Comparison of ENCODE assay signal across 25 cellular contexts in genomic region chr3:15656342-15656741, GRCh38.
"Had no signal": no experiment of that assay in that cellular context is flagged by ENCODE, and none has a peak within 500 bp of the region (broad histone marks: within the 10 kb centered on the region; RNA-seq: fewer than 3 reads in every experiment).

No MANE protein-coding gene starts in this region.

- H3K27me3 Mint-ChIP-seq: activated CD4-positive, alpha-beta memory T cell treated with anti-CD3 and anti-CD28 coated beads, Interleukin-2, amount 10 ng/mL, durations not matched to agents 7 days and 5 days; T-helper 17 cell had no signal

- DNase-seq: activated CD4-positive, alpha-beta memory T cell treated with anti-CD3 and anti-CD28 coated beads, Interleukin-2, amount 10 ng/mL, durations not matched to agents 7 days and 5 days; activated CD4-positive, alpha-beta T cell treated with anti-CD3 and anti-CD28 coated beads, Interleukin-2, amount 10 ng/mL, durations not matched to agents 24 days and 14 days; activated CD4-positive, CD25-positive, alpha-beta regulatory T cell treated with anti-CD3 and anti-CD28 coated beads, Interleukin-2, amount 50 U/mL, for 72 hours; activated CD8-positive, alpha-beta memory T cell treated with anti-CD3 and anti-CD28 coated beads, Interleukin-2, amount 50 U/mL, for 48 hours; activated gamma-delta T cell; activated naive CD4-positive, alpha-beta T cell treated with anti-CD3 and anti-CD28 coated beads, Interleukin-2, amount 10 ng/mL, durations not matched to agents 7 days and 5 days; activated T-cell treated with anti-CD3 and anti-CD28 coated beads, Interleukin-2, amount 50 U/mL, for 24 hours; colonic mucosa; effector CD8-positive, alpha-beta T cell; glutamatergic neuron; islet precursor cell; left ventricle myocardium inferior; nucleus accumbens; pancreas; retina; sigmoid colon; small intestine; stimulated activated CD4-positive, alpha-beta T cell treated with anti-CD3 and anti-CD28 coated beads, Interleukin-1b, Interleukin-23, amount 100 ng/mL, for 48 hours; stimulated activated naive B cell treated with anti-CD40 and anti-IgM and Interleukin-4, amounts not matched to agents 10 μg/mL and 1 μg/mL and 100 μg/mL, for 72 hours; T-helper 17 cell; T1000; tibial artery had no signal

- H3K4me3 ChIP-seq: colonic mucosa, left ventricle myocardium inferior, pancreas, prostate gland, sigmoid colon, suprapubic skin, tibial artery had no signal

- H3K27me3 ChIP-seq: colonic mucosa, pancreas, sigmoid colon, suprapubic skin, tibial artery had no signal

- H3K9me3 ChIP-seq: colonic mucosa, pancreas, prostate gland had no signal

- H3K4me1 ChIP-seq: colonic mucosa, left ventricle myocardium inferior, pancreas, prostate gland, suprapubic skin, tibial artery had no signal

- H3K36me3 ChIP-seq: colonic mucosa, pancreas, prostate gland, sigmoid colon, suprapubic skin, tibial artery had no signal

- H3K27ac Mint-ChIP-seq: activated CD4-positive, alpha-beta memory T cell treated with anti-CD3 and anti-CD28 coated beads, Interleukin-2, amount 10 ng/mL, durations not matched to agents 7 days and 5 days; activated CD4-positive, alpha-beta T cell treated with anti-CD3 and anti-CD28 coated beads, Interleukin-2, amount 10 ng/mL, durations not matched to agents 24 days and 14 days; activated naive CD4-positive, alpha-beta T cell treated with anti-CD3 and anti-CD28 coated beads, Interleukin-2, amount 10 ng/mL, durations not matched to agents 7 days and 5 days; activated T-cell treated with anti-CD3 and anti-CD28 coated beads, Interleukin-2, amount 50 U/mL, for 24 hours; stimulated activated naive B cell treated with anti-CD40 and anti-IgM and Interleukin-4, amounts not matched to agents 10 μg/mL and 1 μg/mL and 100 μg/mL, for 72 hours; T-helper 17 cell had no signal

- H3K4me3 Mint-ChIP-seq: activated CD4-positive, alpha-beta memory T cell treated with anti-CD3 and anti-CD28 coated beads, Interleukin-2, amount 10 ng/mL, durations not matched to agents 7 days and 5 days; activated CD4-positive, alpha-beta T cell treated with anti-CD3 and anti-CD28 coated beads, Interleukin-2, amount 10 ng/mL, durations not matched to agents 24 days and 14 days; activated naive CD4-positive, alpha-beta T cell treated with anti-CD3 and anti-CD28 coated beads, Interleukin-2, amount 10 ng/mL, durations not matched to agents 7 days and 5 days; activated T-cell treated with anti-CD3 and anti-CD28 coated beads, Interleukin-2, amount 50 U/mL, for 24 hours; central memory CD8-positive, alpha-beta T cell; stimulated activated naive B cell treated with anti-CD40 and anti-IgM and Interleukin-4, amounts not matched to agents 10 μg/mL and 1 μg/mL and 100 μg/mL, for 72 hours; T-helper 17 cell had no signal

- H3K27ac ChIP-seq: colonic mucosa, left ventricle myocardium inferior, pancreas, prostate gland, sigmoid colon, suprapubic skin, tibial artery had no signal

- ATAC-seq: pancreas; stimulated activated naive B cell treated with anti-CD40 and anti-IgM and Interleukin-4, amounts not matched to agents 10 μg/mL and 1 μg/mL and 100 μg/mL, for 72 hours; T-helper 17 cell had no signal
